Comparison of ENCODE assay signal across 10 cellular contexts in the genomic region with DNA sequence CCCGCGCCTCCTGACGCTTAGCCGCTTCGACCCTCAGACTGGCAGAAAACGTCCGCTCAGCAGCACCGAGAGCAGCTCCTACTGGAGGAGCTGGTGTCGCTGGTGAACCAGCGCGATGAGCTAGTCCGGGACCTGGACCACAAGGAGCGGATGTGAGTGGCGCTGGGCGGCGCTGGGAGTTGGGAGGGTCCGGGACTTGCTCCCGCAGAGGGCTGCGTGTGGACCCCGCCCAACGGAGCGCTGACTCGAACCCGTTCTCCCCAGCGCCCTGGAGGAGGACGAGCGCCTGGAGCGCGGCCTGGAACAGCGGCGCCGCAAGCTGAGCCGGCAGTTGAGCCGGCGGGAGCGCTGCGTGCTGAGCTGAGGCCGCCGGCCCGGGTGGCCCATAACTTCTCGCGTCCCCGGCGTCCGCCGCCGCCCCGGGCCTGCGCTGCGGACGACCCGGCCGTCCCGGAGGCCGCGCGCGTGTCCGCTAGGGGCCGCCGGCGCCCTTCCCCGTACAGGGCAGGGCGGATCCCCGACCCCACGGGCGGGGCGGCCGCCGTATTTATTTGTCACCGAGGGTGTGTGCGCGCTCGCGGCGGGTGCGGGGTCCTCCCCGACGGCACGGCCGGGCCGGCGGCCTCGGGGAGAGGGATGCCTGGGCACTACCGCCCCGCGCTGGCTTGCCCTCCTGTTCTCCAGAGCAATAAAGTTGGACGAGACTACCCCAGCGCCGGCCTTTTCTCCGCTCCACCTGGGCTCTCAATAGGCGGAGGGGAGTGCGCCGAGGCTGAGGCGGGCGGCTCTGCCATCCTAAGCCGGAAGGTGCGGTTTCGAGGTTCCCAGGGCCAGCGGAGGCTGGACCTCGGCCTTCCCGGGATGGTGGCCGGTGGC. TPM values are rescaled to one million over a fixed set of nuclear protein-coding genes. Genes with fewer than 3 reads are reported as not detected.
DNase-seq lines count a peak whose midpoint lies in the region; ATAC-seq, FAIRE-seq and TF ChIP-seq lines count a peak whose summit lies in the region.
"Had no signal": no experiment of that assay in that cellular context is flagged by ENCODE, and none has a peak within 500 bp of the region (broad histone marks: within the 10 kb centered on the region; RNA-seq: fewer than 3 reads in every experiment).

No MANE protein-coding gene starts in this region.

- no peak overlapping the region for H3K9ac ChIP-seq in iPS-18a (ENCODE audit: low read length)

- intact Hi-C loops in pancreas (cut with DNase I) = no loop called here

- H3K4me3 ChIP-seq in bronchial epithelial cell (ENCODE audit: low read depth, low read length) (peak overlapping the region; percentile 8), iPS-18a (ENCODE audit: low read length) (peak overlapping the region; percentile 54), pancreas (peak overlapping the region in 2 of 4 donors; percentile 31 to 36)

- TF ChIP-seq CTCF in bronchial epithelial cell (IDR thresholded peaks at IDR 0.05; ENCODE audit: insufficient read depth, low read length, severe bottlenecking) (no peak), pancreas (IDR thresholded peaks at IDR 0.05) (peak in 2 of 4 donors; percentile 8 to 17)

- H3K27me3 ChIP-seq in bronchial epithelial cell (ENCODE audit: control insufficient read depth, insufficient read depth, low read length) (no peaks in the 10 kb centered on the region), iPS-18a (ENCODE audit: control insufficient read depth, insufficient read depth, low read length) (peaks cover 43% of the 10 kb centered on the region), pancreas (no peaks in the 10 kb centered on the region)

- peak; percentile 36 to 76 (median 72) for ATAC-seq in pancreas
- ATAC-seq in GM19395 (IDR thresholded peaks at IDR 0.05; ENCODE audit: unreplicated experiment) = no peak
- ATAC-seq in HG03095 (IDR thresholded peaks at IDR 0.05; ENCODE audit: unreplicated experiment) = no peak
- ATAC-seq: PC-3 had no signal

- H3K27ac ChIP-seq in iPS-18a (ENCODE audit: low read length) (no peak overlapping the region), pancreas (peak overlapping the region in 1 of 4 donors; percentile 33)

- FAIRE-seq in bronchial epithelial cell (lab: Jason Lieb, UNC) (no peak), pancreas (lab: Jason Lieb, UNC) (no peak)

- DNase-seq in AG20443 (ENCODE audit: low spot score) (peak; percentile 70), bronchial epithelial cell (ENCODE audit: low read depth) (no peak), pancreas (peak in 4 of 6 donors; percentile 44 to 81 (median 70)), NCI-H1417 (lab: John Stamatoyannopoulos, UW) (no peak), SKM-1 treated with dmso at 0.1 percent for 144 hours (lab: John Stamatoyannopoulos, UW; ENCODE audit: unreplicated experiment) (no peak)
- DNase-seq: activated CD4-positive, CD25-positive, alpha-beta regulatory T cell; PC-3 had no signal

- H3K9me3 ChIP-seq in iPS-18a (ENCODE audit: control insufficient read depth, low read depth, low read length) = no peaks in the 10 kb centered on the region
- no peaks in the 10 kb centered on the region for H3K9me3 ChIP-seq in pancreas

- 17 to 20% methylated on average over 81 to 103 of the region's 103 CpGs for WGBS in pancreas, 2 donors

- H3K36me3 ChIP-seq in bronchial epithelial cell (ENCODE audit: control insufficient read depth, insufficient read depth, low read length) (peaks cover 5% of the 10 kb centered on the region), iPS-18a (ENCODE audit: control insufficient read depth, low read depth, low read length) (no peaks in the 10 kb centered on the region), pancreas (no peaks in the 10 kb centered on the region)

- peaks cover 3% of the 10 kb centered on the region for H3K4me1 ChIP-seq in iPS-18a (ENCODE audit: control insufficient read depth, low read depth, low read length)
- no peaks in the 10 kb centered on the region for H3K4me1 ChIP-seq in pancreas

RNA-seq across cellular contexts. Expression of gene KCNK7, which starts 3.4 kb away (rescaled TPM):
- total RNA-seq in bronchial epithelial cell = 0.79 and 4.1 TPM in 2 replicates
- total RNA-seq in pancreas = under 1 TPM in 3 of 6 donors, not detected in 3; 0.19 to 0.84 (median 0.28) TPM
- 1 to 10 TPM in 1 of 2 donors, under 1 TPM in 1; 0.91 to 1.6 TPM for polyA plus RNA-seq in pancreas

RNA-seq across cellular contexts. Expression of gene EHBP1L1, which starts 16.3 kb away (rescaled TPM):
- total RNA-seq in bronchial epithelial cell (31.6 and 62.0 TPM in 2 replicates), pancreas (10 to 100 TPM in 4 of 6 donors, 1 to 10 TPM in 2; 6.5 to 26.2 (median 11.2) TPM)
- polyA plus RNA-seq in pancreas = 10 to 100 TPM; 25.0 to 34.2 TPM

RNA-seq across cellular contexts. Expression of gene FAM89B, which starts 19.8 kb away (rescaled TPM):
- total RNA-seq in bronchial epithelial cell (10.6 and 10.8 TPM in 2 replicates), pancreas (10 to 100 TPM; 22.7 to 45.9 (median 28.6) TPM)
- polyA plus RNA-seq in pancreas = 10 to 100 TPM; 37.3 to 49.1 TPM

RNA-seq across cellular contexts. Expression of gene MAP3K11, which starts 21.8 kb away (rescaled TPM):
- 11.1 and 18.6 TPM in 2 replicates for total RNA-seq in bronchial epithelial cell
- total RNA-seq in pancreas = 10 to 100 TPM; 23.2 to 40.6 (median 26.7) TPM
- 10 to 100 TPM; 75.5 to 84.7 TPM for polyA plus RNA-seq in pancreas

RNA-seq across cellular contexts. Expression of gene ZNRD2, which starts 21.9 kb away (rescaled TPM):
- total RNA-seq in bronchial epithelial cell (30.3 and 43.4 TPM in 2 replicates), pancreas (10 to 100 TPM; 17.8 to 29.1 (median 20.1) TPM)
- polyA plus RNA-seq in pancreas = 10 to 100 TPM; 32.5 to 34.8 TPM

Comparison
In these comparisons a context has a peak if more than half of its experiments do, and no peak if none do; other contexts are left out.
1. DNase-seq: peak in AG20443 (single experiment) and pancreas (4 of 6); none in bronchial epithelial cell (single experiment), NCI-H1417 (0 of 3) and SKM-1 treated with dmso at 0.1 percent for 144 hours (single experiment).
2. ATAC-seq: peak in pancreas (4 of 4); none in GM19395 (single experiment) and HG03095 (single experiment).